Comparison of ENCODE assay signal across 1 cellular context in genomic region chr11:65599216-65599954, GRCh38.
TF ChIP-seq lines count a peak whose summit lies in the region.

No MANE protein-coding gene starts in this region.

TF ChIP-seq in HepG2, 621 proteins besides CTCF, POLR2A, EP300 and RAD21:
- TF ChIP-seq AGO2 (optimal IDR thresholded peaks at IDR 0.05; ENCODE audit: low read depth, low read length) (peak; percentile 97), RBM22 (optimal IDR thresholded peaks at IDR 0.05; ENCODE audit: low read length) (peak; percentile 52), ZFYVE20 (CRISPR knock-in tag; IDR thresholded peaks at IDR 0.05; ENCODE audit: borderline replicate concordance, low read depth) (no peak)
